Comparison of ENCODE assay signal across 17 cellular contexts in the genomic region with DNA sequence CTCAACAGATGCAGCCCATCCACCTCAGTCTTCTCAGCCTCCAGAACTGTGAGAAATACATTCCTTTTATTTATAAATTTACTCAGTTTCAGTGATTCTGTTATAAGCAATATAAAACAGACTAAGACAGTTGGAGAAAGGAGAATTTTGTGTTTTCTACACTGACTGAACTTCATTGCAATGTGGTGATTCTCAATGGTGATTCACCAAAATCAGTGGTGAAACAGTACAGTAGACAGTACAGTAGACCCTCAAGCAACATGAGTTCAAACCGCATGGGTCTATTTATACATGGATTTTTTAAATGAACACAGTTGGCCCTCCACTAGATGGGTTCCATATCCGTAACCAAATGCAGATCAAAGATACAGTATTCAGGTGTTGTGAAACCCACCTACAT.
DNase-seq lines count a peak whose midpoint lies in the region; ATAC-seq, FAIRE-seq and TF ChIP-seq lines count a peak whose summit lies in the region.
"Had no signal": no experiment of that assay in that cellular context is flagged by ENCODE, and none has a peak within 500 bp of the region (broad histone marks: within the 10 kb centered on the region; RNA-seq: fewer than 3 reads in every experiment).

No MANE protein-coding gene starts in this region.

- FAIRE-seq in astrocyte (lab: Jason Lieb, UNC), result peak; percentile 58
- FAIRE-seq: A204.1 had no signal

- H3K4me1 Mint-ChIP-seq in astrocyte (ENCODE audit: low read depth, unreplicated experiment), result peaks cover 5% of the 10 kb centered on the region

- no peak overlapping the region for H3K4me3 Mint-ChIP-seq in astrocyte (ENCODE audit: unreplicated experiment)
- H3K4me3 Mint-ChIP-seq: CD8-positive, alpha-beta memory T cell had no signal

- TF ChIP-seq POLR2A in vagina (IDR thresholded peaks at IDR 0.05), result no peak

- H3K4me3 ChIP-seq in astrocyte (ENCODE audit: insufficient read depth, low read depth, low read length) (no peak overlapping the region), vagina (no peak overlapping the region)
- H3K4me3 ChIP-seq: BLaER1, HAP-1, Peyer's patch had no signal

- H3K9me3 ChIP-seq in astrocyte (ENCODE audit: insufficient read depth, low read depth, low read length) (no peaks in the 10 kb centered on the region), vagina (no peaks in the 10 kb centered on the region)
- H3K9me3 ChIP-seq: BLaER1, HAP-1, Peyer's patch had no signal

- peak overlapping the region; percentile 46 for H3K27ac ChIP-seq in astrocyte (ENCODE audit: low read depth, low read length)
- no peak overlapping the region for H3K27ac ChIP-seq in vagina
- H3K27ac ChIP-seq: BLaER1, Peyer's patch had no signal

- no peak for TF ChIP-seq CTCF in astrocyte (IDR thresholded peaks at IDR 0.05; ENCODE audit: insufficient read depth, low read depth, low read length)
- TF ChIP-seq CTCF in omental fat pad (IDR thresholded peaks at IDR 0.05), result no peak
- no peak for TF ChIP-seq CTCF in vagina (IDR thresholded peaks at IDR 0.05)

- no peaks in the 10 kb centered on the region for H4K20me1 ChIP-seq in astrocyte (ENCODE audit: insufficient read depth, low read length)
- H4K20me1 ChIP-seq: BLaER1 had no signal

- H3K27me3 Mint-ChIP-seq in astrocyte (ENCODE audit: low read depth, unreplicated experiment), result no peaks in the 10 kb centered on the region

- no peak overlapping the region for H3K27ac Mint-ChIP-seq in astrocyte (ENCODE audit: unreplicated experiment)
- H3K27ac Mint-ChIP-seq: CD8-positive, alpha-beta memory T cell had no signal

- H3K4me2 ChIP-seq in astrocyte (ENCODE audit: low read length), result peak overlapping the region; percentile 2
- H3K4me2 ChIP-seq: BLaER1 had no signal

- no peak overlapping the region for H2AFZ ChIP-seq in astrocyte (ENCODE audit: low read depth, low read length)

- no peaks in the 10 kb centered on the region for H3K9me3 Mint-ChIP-seq in astrocyte (ENCODE audit: unreplicated experiment)
- H3K9me3 Mint-ChIP-seq: CD8-positive, alpha-beta memory T cell had no signal

- H3K36me3 ChIP-seq in astrocyte (ENCODE audit: insufficient read depth, low read length), result no peaks in the 10 kb centered on the region
- H3K36me3 ChIP-seq in vagina, result no peaks in the 10 kb centered on the region
- H3K36me3 ChIP-seq: BLaER1, HAP-1, Peyer's patch had no signal

- H3K79me2 ChIP-seq in astrocyte (ENCODE audit: insufficient read depth, low read length), result no peaks in the 10 kb centered on the region

- intact Hi-C loops in vagina (cut with DNase I), result no loop called here

- ATAC-seq in omental fat pad (ENCODE audit: low FRiP score) (no peak), GM18907 (IDR thresholded peaks at IDR 0.05; ENCODE audit: unreplicated experiment) (no peak), HG03175 (IDR thresholded peaks at IDR 0.05; ENCODE audit: unreplicated experiment) (no peak)

- H3K9ac ChIP-seq in astrocyte (ENCODE audit: low read length), result no peak overlapping the region
- H3K9ac ChIP-seq: BLaER1 had no signal

- peaks cover 13% of the 10 kb centered on the region for H3K4me1 ChIP-seq in astrocyte (ENCODE audit: insufficient read depth, low read length)
- H3K4me1 ChIP-seq in vagina, result no peaks in the 10 kb centered on the region
- H3K4me1 ChIP-seq: Peyer's patch had no signal

- peak; percentile 5 for DNase-seq in AG08396 (ENCODE audit: low spot score)
- DNase-seq in HCEC 1CT, result peak; percentile 45
- peak; percentile 70 for DNase-seq in astrocyte (ENCODE audit: low read depth)
- peak; percentile 51 for DNase-seq in fibroblast of peridontal ligament (ENCODE audit: extremely low read depth)
- no peak for DNase-seq in omental fat pad (ENCODE audit: low spot score)
- no peak for DNase-seq in vagina (ENCODE audit: extremely low spot score in 2 of 2)
- DNase-seq: CD8-positive, alpha-beta memory T cell; NCI-H187 treated with DMSO at 0.1 percent for 48 hours; NCI-H2171; NCI-H82; Peyer's patch; SHP77 had no signal

- no peaks in the 10 kb centered on the region for H3K27me3 ChIP-seq in astrocyte (ENCODE audit: insufficient read depth, low read length)
- no peaks in the 10 kb centered on the region for H3K27me3 ChIP-seq in vagina
- H3K27me3 ChIP-seq: BLaER1, Peyer's patch had no signal

- H3K36me3 Mint-ChIP-seq in astrocyte (ENCODE audit: low read depth, unreplicated experiment), result no peaks in the 10 kb centered on the region
- H3K36me3 Mint-ChIP-seq: CD8-positive, alpha-beta memory T cell had no signal

Comparison
In these comparisons a context has a peak if more than half of its experiments do, and no peak if none do; other contexts are left out.
1. DNase-seq: peak in AG08396 (single experiment), HCEC 1CT (single experiment), astrocyte (single experiment) and fibroblast of peridontal ligament (single experiment); none in omental fat pad (single experiment) and vagina (0 of 2).